9 cellular contexts compared by ENCODE assay signal in genomic region chr12:2752676-2753371, GRCh38. TPM values are rescaled to one million over a fixed set of nuclear protein-coding genes. Genes with fewer than 3 reads are reported as not detected.
A peak's percentile ranks its signal among the peaks of the same experiment; 100 is the strongest.
DNase-seq lines count a peak whose midpoint lies in the region; TF ChIP-seq lines count a peak whose summit lies in the region.
"Had no signal": no experiment of that assay in that cellular context is flagged by ENCODE, and none has a peak within 500 bp of the region (broad histone marks: within the 10 kb centered on the region; RNA-seq: fewer than 3 reads in every experiment).

No MANE protein-coding gene starts in this region.

- no peaks in the 10 kb centered on the region for H3F3A ChIP-seq in SK-N-SH (replicated peaks; ENCODE audit: insufficient read depth)

- H3K4me1 ChIP-seq in SK-N-SH (ENCODE audit: control insufficient read depth in 1 of 2, insufficient read depth in 2 of 2, low read depth in 1 of 2, low read length in 1 of 2) (peaks cover 0 to 3% of the 10 kb centered on the region in 2 experiments; a peak in 2 of 4 replicates), parathyroid adenoma (no peaks in the 10 kb centered on the region), tibial nerve (no peaks in the 10 kb centered on the region)
- H3K4me1 ChIP-seq: BLaER1 had no signal

- no peak overlapping the region for H3K27ac ChIP-seq in SK-N-SH (ENCODE audit: low read depth in 2 of 2, low read length in 1 of 2)
- H3K27ac ChIP-seq in parathyroid adenoma = no peak overlapping the region
- no peak overlapping the region for H3K27ac ChIP-seq in tibial nerve
- H3K27ac ChIP-seq: BLaER1 had no signal

- H2AFZ ChIP-seq in SK-N-SH (ENCODE audit: low read depth) (no peak overlapping the region), parathyroid adenoma (peak overlapping the region; percentile 43)

- no peaks in the 10 kb centered on the region for H3K36me3 ChIP-seq in SK-N-SH (replicated peaks in 1 of 2; ENCODE audit: control insufficient read depth in 1 of 2, insufficient read depth in 2 of 2, low read length in 1 of 2)
- H3K36me3 ChIP-seq in parathyroid adenoma (ENCODE audit: control insufficient read depth, insufficient read depth, low read length) = no peaks in the 10 kb centered on the region
- H3K36me3 ChIP-seq in tibial nerve = no peaks in the 10 kb centered on the region
- H3K36me3 ChIP-seq: BLaER1 had no signal

- TF ChIP-seq CTCF in SK-N-SH (IDR thresholded peaks at IDR 0.05) (no peak), parathyroid adenoma (IDR thresholded peaks at IDR 0.05) (no peak), tibial nerve (IDR thresholded peaks at IDR 0.05) (no peak)

- DNase-seq in SIG-M5 treated with dmso at 0.1 percent for 504 hours (lab: John Stamatoyannopoulos, UW; ENCODE audit: unreplicated experiment) (peak; percentile 62), SIG-M5 (lab: John Stamatoyannopoulos, UW) (no peak), SK-N-SH (peak; percentile 76), glomerular visceral epithelial cell (ENCODE audit: extremely low spot score) (peak; percentile 66), tibial nerve (ENCODE audit: low spot score in 2 of 2) (peak; percentile 19 to 47), NCI-H2196 treated with DMSO at 0.1 percent for 48 hours (lab: John Stamatoyannopoulos, UW; ENCODE audit: unreplicated experiment) (no peak)
- peak; percentile 67 for DNase-seq in activated naive CD4-positive, alpha-beta T cell treated with Interleukin-2 at 50 U/mL for 16 hours

- H3K79me2 ChIP-seq in SK-N-SH (ENCODE audit: insufficient read depth) (no peaks in the 10 kb centered on the region), parathyroid adenoma (no peaks in the 10 kb centered on the region)

- 11% methylated on average over 21 of the region's 58 CpGs for WGBS in SK-N-SH (ENCODE audit: low lambda C conversion rate)
- 9 to 13% methylated on average over 26 to 50 of the region's 58 CpGs for WGBS in tibial nerve, 2 donors

- H3K4me3 ChIP-seq in SK-N-SH (ENCODE audit: low read depth in 2 of 2, low read length in 1 of 2) (no peak overlapping the region; a peak in 1 of 4 replicates), parathyroid adenoma (ENCODE audit: low read depth, low read length) (no peak overlapping the region), tibial nerve (no peak overlapping the region)
- H3K4me3 ChIP-seq: BLaER1 had no signal

- H3K9ac ChIP-seq in SK-N-SH (no peak overlapping the region), parathyroid adenoma (no peak overlapping the region)
- H3K9ac ChIP-seq: BLaER1 had no signal

- CTCF ChIA-PET in SK-N-SH (lab: Yijun Ruan, JAX) = interaction anchor here (0.8 to 1.6 kb wide), 4 partner anchors 13 to 170 kb away, joined by 3 to 4 read pairs (median 4); no protein-coding TSS in a partner anchor

- no peaks in the 10 kb centered on the region for H3K9me3 ChIP-seq in SK-N-SH
- H3K9me3 ChIP-seq in parathyroid adenoma (ENCODE audit: control insufficient read depth, low read length) = no peaks in the 10 kb centered on the region
- H3K9me3 ChIP-seq in tibial nerve = no peaks in the 10 kb centered on the region
- H3K9me3 ChIP-seq: BLaER1 had no signal

- TF ChIP-seq EP300 in SK-N-SH (IDR thresholded peaks at IDR 0.05; ENCODE audit: borderline replicate concordance in 1 of 2, low read depth in 1 of 2, low read length in 1 of 2) = no peak
- TF ChIP-seq EP300 in tibial nerve (IDR thresholded peaks at IDR 0.05) = no peak

- H4K20me1 ChIP-seq in SK-N-SH (ENCODE audit: insufficient read depth) = no peaks in the 10 kb centered on the region

- H3K27me3 ChIP-seq in SK-N-SH (ENCODE audit: insufficient read depth) (no peaks in the 10 kb centered on the region; the same call in 1 of the 2 replicates), parathyroid adenoma (ENCODE audit: control insufficient read depth, insufficient read depth, low read length) (no peaks in the 10 kb centered on the region), tibial nerve (no peaks in the 10 kb centered on the region)

- H3K4me2 ChIP-seq in SK-N-SH (no peak overlapping the region), parathyroid adenoma (ENCODE audit: low read length) (no peak overlapping the region)
- H3K4me2 ChIP-seq: BLaER1 had no signal

- no peak for TF ChIP-seq RAD21 in SK-N-SH (IDR thresholded peaks at IDR 0.05; ENCODE audit: low read length)

- no peak for TF ChIP-seq POLR2A in tibial nerve (IDR thresholded peaks at IDR 0.05)

- POLR2A ChIA-PET in SK-N-SH (lab: Yijun Ruan, JAX) = no interaction called here

- no peaks in the 10 kb centered on the region for H3K9me2 ChIP-seq in SK-N-SH

TF ChIP-seq in SK-N-SH, 30 proteins besides CTCF, POLR2A, EP300 and RAD21:
- TF ChIP-seq RCOR1 (IDR thresholded peaks at IDR 0.05; ENCODE audit: low read length) (peak; percentile 17; the same call in 1 of the 2 replicates), SIN3A (IDR thresholded peaks at IDR 0.05; ENCODE audit: borderline replicate concordance, low read depth, low read length) (peak; percentile 80; the same call in 1 of the 2 replicates), REST (IDR thresholded peaks at IDR 0.05; ENCODE audit: low read depth, low read length) (peak; percentile 99), MAX (IDR thresholded peaks at IDR 0.05; ENCODE audit: low read depth) (no peak; the same call in 1 of the 2 replicates)

RNA-seq across cellular contexts. Expression of gene FKBP4, which starts 41.9 kb away (rescaled TPM):
- polyA plus RNA-seq in SK-N-SH (2012; rRNA removed) = 53.2 and 57.7 TPM in 2 replicates
- 49.7 and 59.0 TPM in 2 replicates for polyA plus RNA-seq in SK-N-SH (2012; cell fraction: cytosol; rRNA removed)
- 57.1 and 60.9 TPM in 2 replicates for polyA plus RNA-seq in SK-N-SH (2012; cell fraction: nucleus; rRNA removed)
- 10 to 100 TPM; 29.1 to 51.0 (median 38.8) TPM for total RNA-seq in tibial nerve

RNA-seq across cellular contexts. Expression of gene ITFG2, which starts 59.6 kb away (rescaled TPM):
- polyA plus RNA-seq in SK-N-SH (2012; rRNA removed) = 27.2 and 30.1 TPM in 2 replicates
- 13.9 and 17.1 TPM in 2 replicates for polyA plus RNA-seq in SK-N-SH (2012; cell fraction: cytosol; rRNA removed)
- 91.7 and 94.9 TPM in 2 replicates for polyA plus RNA-seq in SK-N-SH (2012; cell fraction: nucleus; rRNA removed)
- total RNA-seq in tibial nerve = 10 to 100 TPM; 34.5 to 45.0 (median 36.9) TPM

Comparison
In these comparisons a context has a peak if more than half of its experiments do, and no peak if none do; other contexts are left out.
1. DNase-seq: peak in SIG-M5 treated with dmso at 0.1 percent for 504 hours (single experiment), SK-N-SH (single experiment), activated naive CD4-positive, alpha-beta T cell treated with Interleukin-2 at 50 U/mL for 16 hours (single experiment), glomerular visceral epithelial cell (single experiment) and tibial nerve (2 of 2); none in SIG-M5 (single experiment) and NCI-H2196 treated with DMSO at 0.1 percent for 48 hours (single experiment).